8 cellular contexts compared by ENCODE assay signal in the genomic region with DNA sequence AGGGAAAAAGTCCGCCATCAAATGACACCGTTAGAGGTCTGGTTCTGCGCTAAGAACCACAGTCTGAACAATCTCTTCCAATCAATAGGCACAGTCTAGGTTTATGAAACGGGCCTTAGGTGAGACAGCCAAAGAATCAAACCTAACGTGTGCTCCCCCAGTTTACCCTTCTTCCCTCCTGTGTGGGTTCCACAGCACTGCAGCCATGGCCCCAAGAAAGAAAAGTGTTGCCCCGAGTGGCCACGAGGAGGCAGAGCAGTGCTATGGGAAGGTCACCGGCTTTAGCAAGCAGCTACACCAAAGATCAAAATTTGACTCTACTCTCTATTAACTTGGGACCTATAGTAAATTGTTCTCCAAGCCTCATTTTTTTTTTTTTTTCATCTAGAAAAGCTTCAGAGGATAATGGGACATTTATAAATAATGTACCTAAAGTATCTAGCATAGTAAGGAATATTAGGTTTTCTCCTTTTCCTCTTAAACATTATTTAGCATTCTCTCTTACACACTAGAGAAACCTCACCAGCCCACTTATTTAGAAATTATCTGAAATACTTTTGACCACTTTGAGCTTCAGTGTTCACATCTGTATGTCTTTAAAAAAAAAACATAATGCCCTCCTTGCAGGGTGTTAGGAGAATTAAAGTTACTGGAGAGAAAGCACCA.
DNase-seq lines count a peak whose midpoint lies in the region; ATAC-seq and TF ChIP-seq lines count a peak whose summit lies in the region.

No MANE protein-coding gene starts in this region.

- no peaks in the 10 kb centered on the region for H3K27me3 ChIP-seq in HL-60 (ENCODE audit: insufficient read depth, poor library complexity, severe bottlenecking)
- H3K27me3 ChIP-seq in SJSA1 (replicated peaks), result no peaks in the 10 kb centered on the region

- H3K36me3 ChIP-seq in SJSA1, result peaks cover 32% of the 10 kb centered on the region

- intact Hi-C loops in left cardiac atrium (cut with DNase I), result loop anchor here (2.0 to 10.0 kb wide), 4 partner anchors 154 to 252 kb away; a partner anchor contains a TSS

- H3K27ac ChIP-seq in HL-60 (replicated peaks) (no peak overlapping the region), SJSA1 (no peak overlapping the region)

- DNase-seq in COLO829 (ENCODE audit: low spot score), result peak; percentile 26
- DNase-seq in HL-60 (ENCODE audit: low read depth in 1 of 2, low spot score in 1 of 2), result peak; percentile 14 to 56
- DNase-seq in SJSA1 (ENCODE audit: low read depth in 1 of 2, low spot score in 2 of 2), result peak; percentile 31 to 49
- DNase-seq in activated naive CD4-positive, alpha-beta T cell treated with anti-CD3 and anti-CD28 coated beads, Interleukin-2, amount 50 U/mL, for 16 hours, result peak; percentile 65
- DNase-seq in left cardiac atrium, result peak; percentile 63
- peak; percentile 3 for DNase-seq in retinal pigment epithelial cell (ENCODE audit: low read depth)

- no peak overlapping the region for H3K4me3 ChIP-seq in HL-60 (replicated peaks; ENCODE audit: insufficient read depth, low read length)
- H3K4me3 ChIP-seq in SJSA1, result no peak overlapping the region
- H3K4me3 ChIP-seq in retinal pigment epithelial cell (ENCODE audit: low read length), result no peak overlapping the region

- peak; percentile 77 for TF ChIP-seq CTCF in HL-60 (IDR thresholded peaks at IDR 0.05; ENCODE audit: insufficient read depth, low read length)
- TF ChIP-seq CTCF in retinal pigment epithelial cell (conservative IDR thresholded peaks at IDR 0.05; ENCODE audit: low read depth, low read length), result peak; percentile 91

- peak; percentile 68 for ATAC-seq in GM19438 (IDR thresholded peaks at IDR 0.05; ENCODE audit: low read depth, unreplicated experiment)
- peak; percentile 81 to 91 for ATAC-seq in left cardiac atrium
- no peak for ATAC-seq in HG02571 (IDR thresholded peaks at IDR 0.05; ENCODE audit: unreplicated experiment)

- H3K4me1 ChIP-seq in SJSA1 (replicated peaks), result no peaks in the 10 kb centered on the region

- H3K9me3 ChIP-seq in SJSA1 (replicated peaks), result no peaks in the 10 kb centered on the region

Comparison
In these comparisons a context has a peak if more than half of its experiments do, and no peak if none do; other contexts are left out.
1. DNase-seq: peak in every context shown above with its lines; median percentile 65 in activated naive CD4-positive, alpha-beta T cell treated with anti-CD3 and anti-CD28 coated beads, Interleukin-2, amount 50 U/mL, for 16 hours; 63 in left cardiac atrium; 40 in SJSA1; 35 in HL-60; 26 in COLO829; 3 in retinal pigment epithelial cell.